7 cellular contexts compared by ENCODE assay signal in genomic region chr22:40463017-40463631, GRCh38.
DNase-seq lines count a peak whose midpoint lies in the region; ATAC-seq lines count a peak whose summit lies in the region.

No MANE protein-coding gene starts in this region.

- peaks cover 52% of the 10 kb centered on the region for H3K4me1 Mint-ChIP-seq in T-helper 2 cell treated with Interferon-gamma antibody and Interleukin-4, amounts not matched to agents 5 μg/mL and 100 μg/mL, for 36 hours (ENCODE audit: low read depth)
- peaks cover 61% of the 10 kb centered on the region for H3K4me1 Mint-ChIP-seq in central memory CD8-positive, alpha-beta T cell

- H3K9me3 Mint-ChIP-seq in T-helper 2 cell treated with Interferon-gamma antibody and Interleukin-4, amounts not matched to agents 5 μg/mL and 100 μg/mL, for 36 hours = no peaks in the 10 kb centered on the region
- H3K9me3 Mint-ChIP-seq in central memory CD8-positive, alpha-beta T cell = no peaks in the 10 kb centered on the region

- H3K36me3 Mint-ChIP-seq in T-helper 2 cell treated with Interferon-gamma antibody and Interleukin-4, amounts not matched to agents 5 μg/mL and 100 μg/mL, for 36 hours (ENCODE audit: low read depth) = peaks cover 26% of the 10 kb centered on the region
- H3K36me3 Mint-ChIP-seq in central memory CD8-positive, alpha-beta T cell (ENCODE audit: insufficient read depth) = peaks cover 26% of the 10 kb centered on the region

- peak; percentile 62 for DNase-seq in T-helper 2 cell treated with Interferon-gamma antibody and Interleukin-4, amounts not matched to agents 5 μg/mL and 100 μg/mL, for 36 hours (ENCODE audit: low spot score)
- no peak for DNase-seq in central memory CD8-positive, alpha-beta T cell (ENCODE audit: low spot score in 2 of 2)
- peak; percentile 16 to 47 for DNase-seq in stimulated activated CD4-positive, alpha-beta T cell treated with anti-CD3 and anti-CD28 coated beads, Interleukin-4, amount 100 ng/mL, for 4 hours
- DNase-seq in GM03348 (ENCODE audit: low spot score) = no peak
- no peak for DNase-seq in middle frontal gyrus (ENCODE audit: extremely low spot score, low spot score)

- peak; percentile 63 for ATAC-seq in GM21737 (IDR thresholded peaks at IDR 0.05; ENCODE audit: unreplicated experiment)
- ATAC-seq in central memory CD8-positive, alpha-beta T cell (replicated peaks; ENCODE audit: extremely low read depth, poor library complexity, severe bottlenecking) = peak; percentile 86
- no peak for ATAC-seq in GM21576 (IDR thresholded peaks at IDR 0.05; ENCODE audit: unreplicated experiment)

- peak overlapping the region; percentile 93 for H3K4me3 Mint-ChIP-seq in T-helper 2 cell treated with Interferon-gamma antibody and Interleukin-4, amounts not matched to agents 5 μg/mL and 100 μg/mL, for 36 hours
- H3K4me3 Mint-ChIP-seq in central memory CD8-positive, alpha-beta T cell = peak overlapping the region; percentile 92

- H3K27ac Mint-ChIP-seq in T-helper 2 cell treated with Interferon-gamma antibody and Interleukin-4, amounts not matched to agents 5 μg/mL and 100 μg/mL, for 36 hours = peak overlapping the region; percentile 95
- H3K27ac Mint-ChIP-seq in central memory CD8-positive, alpha-beta T cell (ENCODE audit: low read depth) = peak overlapping the region; percentile 87

- H3K27me3 Mint-ChIP-seq in T-helper 2 cell treated with Interferon-gamma antibody and Interleukin-4, amounts not matched to agents 5 μg/mL and 100 μg/mL, for 36 hours (ENCODE audit: low read depth) = no peaks in the 10 kb centered on the region
- H3K27me3 Mint-ChIP-seq in central memory CD8-positive, alpha-beta T cell = no peaks in the 10 kb centered on the region

Comparison
In these comparisons a context has a peak if more than half of its experiments do, and no peak if none do; other contexts are left out.
1. DNase-seq: peak in T-helper 2 cell treated with Interferon-gamma antibody and Interleukin-4, amounts not matched to agents 5 μg/mL and 100 μg/mL, for 36 hours (single experiment) and stimulated activated CD4-positive, alpha-beta T cell treated with anti-CD3 and anti-CD28 coated beads, Interleukin-4, amount 100 ng/mL, for 4 hours (2 of 2); none in central memory CD8-positive, alpha-beta T cell (0 of 2), GM03348 (single experiment) and middle frontal gyrus (single experiment).